In genomic region chr3:196236169-196236568, GRCh38 we compare ENCODE assay signal across 20 cellular contexts. TPM values are rescaled to one million over a fixed set of nuclear protein-coding genes. Genes with fewer than 3 reads are reported as not detected.
DNase-seq lines count a peak whose midpoint lies in the region; ATAC-seq and TF ChIP-seq lines count a peak whose summit lies in the region.
"Had no signal": no experiment of that assay in that cellular context is flagged by ENCODE, and none has a peak within 500 bp of the region (broad histone marks: within the 10 kb centered on the region; RNA-seq: fewer than 3 reads in every experiment).

No MANE protein-coding gene starts in this region.

- peaks cover 9% of the 10 kb centered on the region; the same call in 1 of the 2 replicates for H3K4me1 ChIP-seq in GM23338 (ENCODE audit: insufficient read depth)
- H3K4me1 ChIP-seq: HAP-1 had no signal

- H2AFZ ChIP-seq in GM23338 = no peak overlapping the region

- TF ChIP-seq CTCF in fibroblast of mammary gland (conservative IDR thresholded peaks at IDR 0.05; ENCODE audit: control insufficient read depth, insufficient read depth, low read depth, low read length) (no peak), GM23338 (conservative IDR thresholded peaks at IDR 0.05; ENCODE audit: low read depth in 2 of 2) (no peak)

- H3K4me2 ChIP-seq in GM23338 = no peak overlapping the region

- intact Hi-C loops in activated naive CD4-positive, alpha-beta T cell treated with anti-CD3 and anti-CD28 coated beads for 36 hours (cut with micrococcal nuclease) = no loop called here
- intact Hi-C loops in sciatic nerve (cut with DNase I) = no loop called here

- no peaks in the 10 kb centered on the region for H3K27me3 ChIP-seq in GM23338 (ENCODE audit: insufficient read depth)

- no peak overlapping the region for H3K4me3 Mint-ChIP-seq in activated naive CD4-positive, alpha-beta T cell treated with anti-CD3 and anti-CD28 coated beads, Interleukin-2, amount 10 ng/mL, durations not matched to agents 7 days and 5 days
- no peak overlapping the region for H3K4me3 Mint-ChIP-seq in activated naive CD4-positive, alpha-beta T cell treated with anti-CD3 and anti-CD28 coated beads for 36 hours
- no peak overlapping the region for H3K4me3 Mint-ChIP-seq in GM23338
- H3K4me3 Mint-ChIP-seq: CD14-positive monocyte had no signal

- CTCF ChIA-PET in activated naive CD4-positive, alpha-beta T cell treated with anti-CD3 and anti-CD28 coated beads, Interleukin-2, amount 10 ng/mL, durations not matched to agents 7 days and 5 days (lab: Charles Lee) = no interaction called here
- CTCF ChIA-PET in activated naive CD4-positive, alpha-beta T cell treated with anti-CD3 and anti-CD28 coated beads for 36 hours (lab: Charles Lee) = interaction anchor here (0.6 kb wide), 1 partner anchor 132 kb away, joined by 3 read pairs; no protein-coding TSS in a partner anchor

- peaks cover 4% of the 10 kb centered on the region for H3K4me1 Mint-ChIP-seq in activated naive CD4-positive, alpha-beta T cell treated with anti-CD3 and anti-CD28 coated beads, Interleukin-2, amount 10 ng/mL, durations not matched to agents 7 days and 5 days
- peaks cover 12% of the 10 kb centered on the region for H3K4me1 Mint-ChIP-seq in activated naive CD4-positive, alpha-beta T cell treated with anti-CD3 and anti-CD28 coated beads for 36 hours (ENCODE audit: low read depth)
- peaks cover 9% of the 10 kb centered on the region; the same call in 1 of the 3 replicates for H3K4me1 Mint-ChIP-seq in GM23338

- no peaks in the 10 kb centered on the region for H3K27me3 Mint-ChIP-seq in activated naive CD4-positive, alpha-beta T cell treated with anti-CD3 and anti-CD28 coated beads, Interleukin-2, amount 10 ng/mL, durations not matched to agents 7 days and 5 days
- H3K27me3 Mint-ChIP-seq in activated naive CD4-positive, alpha-beta T cell treated with anti-CD3 and anti-CD28 coated beads for 36 hours (ENCODE audit: low read depth) = no peaks in the 10 kb centered on the region
- peaks cover 1% of the 10 kb centered on the region for H3K27me3 Mint-ChIP-seq in GM23338 (ENCODE audit: insufficient read depth, low read depth, poor library complexity)

- peak overlapping the region; percentile 8 for H3K27ac Mint-ChIP-seq in activated naive CD4-positive, alpha-beta T cell treated with anti-CD3 and anti-CD28 coated beads, Interleukin-2, amount 10 ng/mL, durations not matched to agents 7 days and 5 days
- H3K27ac Mint-ChIP-seq in activated naive CD4-positive, alpha-beta T cell treated with anti-CD3 and anti-CD28 coated beads for 36 hours = no peak overlapping the region
- no peak overlapping the region for H3K27ac Mint-ChIP-seq in GM23338

- no peak overlapping the region for H3K27ac ChIP-seq in GM23338 (ENCODE audit: low read depth)

- H3K9me2 ChIP-seq in GM23338 (ENCODE audit: insufficient read depth) = no peaks in the 10 kb centered on the region

- H3K79me2 ChIP-seq in GM23338 (replicated peaks; ENCODE audit: insufficient read depth) = no peaks in the 10 kb centered on the region

- H3K4me3 ChIP-seq in fibroblast of mammary gland (ENCODE audit: control insufficient read depth, low read depth, low read length) (no peak overlapping the region), GM23338 (no peak overlapping the region)
- H3K4me3 ChIP-seq: HAP-1 had no signal

- 0 out of 2 replicates have a peak, but pooled peaks cover 5% of the 10 kb centered on the region for H4K20me1 ChIP-seq in GM23338 (replicated peaks; ENCODE audit: insufficient read depth)

- ATAC-seq in sciatic nerve (peak; percentile 89), GM23338 (no peak), HG03354 (IDR thresholded peaks at IDR 0.05; ENCODE audit: poor library complexity, severe bottlenecking, unreplicated experiment) (no peak)

- peaks cover 32% of the 10 kb centered on the region for H3K36me3 Mint-ChIP-seq in activated naive CD4-positive, alpha-beta T cell treated with anti-CD3 and anti-CD28 coated beads, Interleukin-2, amount 10 ng/mL, durations not matched to agents 7 days and 5 days
- peaks cover 8% of the 10 kb centered on the region for H3K36me3 Mint-ChIP-seq in activated naive CD4-positive, alpha-beta T cell treated with anti-CD3 and anti-CD28 coated beads for 36 hours (ENCODE audit: low read depth)
- peaks cover 7% of the 10 kb centered on the region; the same call in 2 of the 3 replicates for H3K36me3 Mint-ChIP-seq in GM23338 (ENCODE audit: low read depth)

- H3K36me3 ChIP-seq in GM23338 (ENCODE audit: insufficient read depth) = no peaks in the 10 kb centered on the region; the same call in 1 of the 2 replicates

- DNase-seq in activated naive CD4-positive, alpha-beta T cell treated with anti-CD3 and anti-CD28 coated beads, Interleukin-2, amount 10 ng/mL, durations not matched to agents 7 days and 5 days = no peak
- DNase-seq in activated naive CD4-positive, alpha-beta T cell treated with anti-CD3 and anti-CD28 coated beads for 36 hours = no peak
- DNase-seq in fibroblast of mammary gland (ENCODE audit: low read depth) (peak; percentile 33), sciatic nerve (ENCODE audit: low spot score) (no peak), NCI-H2081 treated with DMSO at 0.1 percent for 48 hours (lab: John Stamatoyannopoulos, UW) (no peak), GM23338 (ENCODE audit: low spot score) (no peak)
- DNase-seq in activated effector memory CD4-positive, alpha-beta T cell treated with Interleukin-2 at 50 U/mL for 16 hours = no peak
- DNase-seq: 8988T, COR-L47, DMS153, NCI-H1048, NCI-H1436 treated with DMSO at 0.1 percent for 48 hours, NCI-H2081, NCI-H510A, NCI-H82 had no signal

- H3F3A ChIP-seq in GM23338 (replicated peaks; ENCODE audit: low read depth) = no peaks in the 10 kb centered on the region

- no peaks in the 10 kb centered on the region for H3K9me3 Mint-ChIP-seq in activated naive CD4-positive, alpha-beta T cell treated with anti-CD3 and anti-CD28 coated beads, Interleukin-2, amount 10 ng/mL, durations not matched to agents 7 days and 5 days
- H3K9me3 Mint-ChIP-seq in activated naive CD4-positive, alpha-beta T cell treated with anti-CD3 and anti-CD28 coated beads for 36 hours = no peaks in the 10 kb centered on the region
- H3K9me3 Mint-ChIP-seq in GM23338 = no peaks in the 10 kb centered on the region

TF ChIP-seq in GM23338, 12 proteins besides CTCF, POLR2A, EP300 and RAD21 (continues in another document):
- TF ChIP-seq NANOG (IDR thresholded peaks at IDR 0.05; ENCODE audit: borderline replicate concordance) (no peak), CREB1 (CRISPR knock-in tag; IDR thresholded peaks at IDR 0.05; ENCODE audit: low read depth) (no peak), ETS1 (IDR thresholded peaks at IDR 0.05) (no peak), JUNB (IDR thresholded peaks at IDR 0.05; ENCODE audit: unreplicated experiment) (no peak), REST (IDR thresholded peaks at IDR 0.05; ENCODE audit: unreplicated experiment) (no peak)

RNA-seq across cellular contexts. Expression of gene SLC51A, which starts 19.8 kb away (rescaled TPM):
- not detected for total RNA-seq in activated naive CD4-positive, alpha-beta T cell treated with anti-CD3 and anti-CD28 coated beads for 36 hours
- total RNA-seq in sciatic nerve = 0.58 TPM
- total RNA-seq in GM23338 (2014; rRNA removed; shearing (Covaris generic)) = 4.0 and 4.5 TPM in 2 replicates
- polyA plus RNA-seq in GM23338 (2016; fragmentation: Nextera tagmentation; extraction: Ambion mirVana) = 6.7 and 7.1 TPM in 2 replicates
- total RNA-seq: MCF 10A, SK-MEL-5 had no signal

RNA-seq across cellular contexts. Expression of gene ZDHHC19, which starts 25.0 kb away (rescaled TPM):
- total RNA-seq in activated naive CD4-positive, alpha-beta T cell treated with anti-CD3 and anti-CD28 coated beads for 36 hours = not detected
- not detected for total RNA-seq in sciatic nerve
- 1.3 TPM in 1 of 2 replicates, not detected in the other for total RNA-seq in GM23338 (2014; rRNA removed; shearing (Covaris generic))
- 15.4 and 15.7 TPM in 2 replicates for polyA plus RNA-seq in GM23338 (2016; fragmentation: Nextera tagmentation; extraction: Ambion mirVana)
- total RNA-seq: MCF 10A had no signal
- polyA plus RNA-seq: CD14-positive monocyte had no signal

RNA-seq across cellular contexts. Expression of gene PCYT1A, which starts 51.4 kb away (rescaled TPM):
- total RNA-seq in activated naive CD4-positive, alpha-beta T cell treated with anti-CD3 and anti-CD28 coated beads for 36 hours = 10 to 100 TPM; 27.4 to 28.4 TPM
- total RNA-seq in sciatic nerve = 63.8 TPM
- total RNA-seq in GM23338 (2014; rRNA removed; shearing (Covaris generic)) = 27.0 and 35.8 TPM in 2 replicates
- polyA plus RNA-seq in GM23338 (2016; fragmentation: Nextera tagmentation; extraction: Ambion mirVana) = 11.3 and 11.6 TPM in 2 replicates
